6 cellular contexts compared by ENCODE assay signal in genomic region chr5:58054018-58054417, GRCh38.
"Had no signal": no experiment of that assay in that cellular context is flagged by ENCODE, and none has a peak within 500 bp of the region (broad histone marks: within the 10 kb centered on the region; RNA-seq: fewer than 3 reads in every experiment).

No MANE protein-coding gene starts in this region.

- ATAC-seq: HCT116, HepG2 had no signal

- DNase-seq: GM23248, GOT3, H7, HFFc6 had no signal
